In the genomic region with DNA sequence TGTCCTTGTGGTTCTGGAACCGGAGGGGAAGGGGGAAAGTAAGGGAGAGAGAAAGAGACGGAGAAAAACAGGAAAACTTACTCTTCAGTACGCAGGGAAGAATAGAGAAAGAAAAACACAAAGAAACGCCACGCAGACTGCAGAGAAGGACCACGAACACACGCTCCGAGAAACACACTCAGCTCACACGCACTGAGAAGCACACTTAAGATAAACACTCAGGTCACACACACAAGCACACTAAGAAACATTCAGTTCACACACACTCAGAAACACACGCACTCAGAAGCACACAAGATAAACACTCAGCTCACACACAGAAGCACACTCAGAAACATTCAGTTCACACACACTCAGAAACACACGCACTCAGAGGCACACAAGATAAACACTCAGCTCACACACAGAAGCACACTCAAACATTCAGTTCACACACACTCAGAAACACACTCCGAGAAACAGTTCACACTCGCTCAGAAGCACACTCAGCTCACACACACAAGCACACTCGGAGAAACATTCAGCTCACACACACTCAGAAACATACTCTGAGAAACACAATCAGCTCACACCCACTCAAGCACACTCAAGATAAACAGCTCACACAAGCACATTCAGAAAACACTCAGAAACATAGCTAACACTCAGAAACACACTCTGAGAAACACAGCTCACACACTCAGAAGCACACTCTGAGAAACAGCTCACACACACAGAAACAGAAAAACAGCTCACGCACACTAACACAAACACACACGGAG, we compare ENCODE assay signal across 9 cellular contexts. TPM values are rescaled to one million over a fixed set of nuclear protein-coding genes. Genes with fewer than 3 reads are reported as not detected.
DNase-seq lines count a peak whose midpoint lies in the region; ATAC-seq and TF ChIP-seq lines count a peak whose summit lies in the region.
"Had no signal": no experiment of that assay in that cellular context is flagged by ENCODE, and none has a peak within 500 bp of the region (broad histone marks: within the 10 kb centered on the region; RNA-seq: fewer than 3 reads in every experiment).

No MANE protein-coding gene starts in this region.

- POLR2A ChIA-PET in Caco-2 (lab: Charles Lee) = interaction anchor here (0.7 to 1.8 kb wide), 2 partner anchors 8 to 15 kb away, joined by 3 to 4 read pairs; no protein-coding TSS in a partner anchor
- POLR2A ChIA-PET in RWPE1 (lab: Yijun Ruan, JAX; ENCODE audit: low non-redundant PET) = no interaction called here

- H3K4me1 ChIP-seq in Caco-2 = peaks cover 23% of the 10 kb centered on the region
- no peaks in the 10 kb centered on the region for H3K4me1 ChIP-seq in foreskin keratinocyte
- H3K4me1 ChIP-seq in prostate gland (replicated peaks) = peaks cover 7% of the 10 kb centered on the region

- TF ChIP-seq POLR2A in prostate gland (IDR thresholded peaks at IDR 0.05) = no peak

- H3K9me3 Mint-ChIP-seq in Caco-2 (ENCODE audit: unreplicated experiment) = no peaks in the 10 kb centered on the region

- H3K36me3 Mint-ChIP-seq in Caco-2 (ENCODE audit: insufficient read depth, unreplicated experiment) = peaks cover 24% of the 10 kb centered on the region

- intact Hi-C loops in Caco-2 (cut with micrococcal nuclease; ENCODE audit: unreplicated experiment) = loop anchor here (2.0 to 5.0 kb wide), 3 partner anchors 14 to 146 kb away; partner anchors contain the start of gene MYO1D
- intact Hi-C loops in prostate gland (cut with DNase I) = no loop called here

- H3K4me1 Mint-ChIP-seq in Caco-2 (ENCODE audit: low read depth, unreplicated experiment) = no peaks in the 10 kb centered on the region

- no peaks in the 10 kb centered on the region for H3K27me3 ChIP-seq in Caco-2 (replicated peaks; ENCODE audit: control insufficient read depth, insufficient read depth, low read length)
- H3K27me3 ChIP-seq in foreskin keratinocyte = no peaks in the 10 kb centered on the region
- H3K27me3 ChIP-seq in prostate gland (replicated peaks; ENCODE audit: insufficient read depth) = no peaks in the 10 kb centered on the region

- H3K27ac ChIP-seq in SK-N-MC (peak overlapping the region; percentile 82), foreskin keratinocyte (peak overlapping the region; percentile 68), prostate gland (peak overlapping the region; percentile 85 to 91), RWPE1 (no peak overlapping the region)

- CTCF ChIA-PET in Caco-2 (lab: Charles Lee) (interaction anchor here (0.9 to 2.5 kb wide), 2 partner anchors 19 to 94 kb away, joined by 3 to 8 read pairs; no protein-coding TSS in a partner anchor), RWPE1 (lab: Yijun Ruan, JAX) (interaction anchor here (0.6 to 1.1 kb wide), 2 partner anchors 9 to 251 kb away, joined by 3 to 5 read pairs; no protein-coding TSS in a partner anchor)

- no peak for DNase-seq in Caco-2
- DNase-seq in SK-N-MC (ENCODE audit: low read depth, low spot score) = no peak
- DNase-seq in foreskin keratinocyte = peak in 1 of 2 donors; percentile 15
- no peak for DNase-seq in prostate gland (ENCODE audit: low spot score)
- no peak for DNase-seq in central memory CD4-positive, alpha-beta T cell
- no peak for DNase-seq in RWPE1 (ENCODE audit: low spot score)
- DNase-seq in foreskin melanocyte = no peak
- no peak for DNase-seq in NCI-H1436 treated with DMSO at 0.1 percent for 48 hours (lab: John Stamatoyannopoulos, UW)
- DNase-seq: NCI-H2081 treated with DMSO at 0.1 percent for 48 hours had no signal

- H3K27me3 Mint-ChIP-seq in Caco-2 (ENCODE audit: insufficient read depth, unreplicated experiment) = no peaks in the 10 kb centered on the region

- no peak overlapping the region for H3K27ac Mint-ChIP-seq in Caco-2 (ENCODE audit: unreplicated experiment)

- ATAC-seq in foreskin keratinocyte = no peak

- TSS peak; percentile 83 for BruUV-seq in Caco-2 (replicated peaks; lab: Mats Ljungman, UMichigan)

- H3K4me3 Mint-ChIP-seq in Caco-2 (ENCODE audit: unreplicated experiment) = no peak overlapping the region

- H3K4me3 ChIP-seq in Caco-2 (ENCODE audit: low read depth, low read length) = peak overlapping the region; percentile 77
- H3K4me3 ChIP-seq in SK-N-MC = peak overlapping the region; percentile 93
- peak overlapping the region; percentile 75 to 77 for H3K4me3 ChIP-seq in prostate gland

- TF ChIP-seq CTCF in Caco-2 (IDR thresholded peaks at IDR 0.05; ENCODE audit: insufficient read depth in 1 of 2, low read depth in 1 of 2, low read length in 1 of 2, severe bottlenecking in 1 of 2, unreplicated experiment in 1 of 2) (no peak), foreskin keratinocyte (conservative IDR thresholded peaks at IDR 0.05) (no peak), prostate gland (IDR thresholded peaks at IDR 0.05) (no peak), RWPE1 (conservative IDR thresholded peaks at IDR 0.05; ENCODE audit: low read depth) (no peak)

- WGBS in prostate gland = 6% methylated on average over 16 of the region's 16 CpGs

- peaks cover under 1% of the 10 kb centered on the region; the same call in 1 of the 2 replicates for H3K36me3 ChIP-seq in Caco-2 (ENCODE audit: control insufficient read depth, insufficient read depth, low read length)
- H3K36me3 ChIP-seq in SK-N-MC (ENCODE audit: insufficient read depth, low read length) = peaks cover 24% of the 10 kb centered on the region
- H3K36me3 ChIP-seq in prostate gland = no peaks in the 10 kb centered on the region

- H3K9ac ChIP-seq in SK-N-MC (ENCODE audit: insufficient read length) = peak overlapping the region; percentile 96

- H3K9me3 ChIP-seq in Caco-2 = no peaks in the 10 kb centered on the region
- H3K9me3 ChIP-seq in SK-N-MC (ENCODE audit: low read depth, low read length) = no peaks in the 10 kb centered on the region
- H3K9me3 ChIP-seq in prostate gland = no peaks in the 10 kb centered on the region

RNA-seq across cellular contexts. Expression of gene TMEM98, which starts 0.8 kb away (rescaled TPM):
- total RNA-seq in Caco-2 (2022) (189 and 229 TPM in 2 replicates), foreskin keratinocyte (46.6 and 53.7 TPM in 2 replicates), prostate gland (100 to 1,000 TPM in 1 of 2 donors, 10 to 100 TPM in 1; 98.3 to 206 TPM)
- polyA plus RNA-seq in foreskin keratinocyte = 70.5 and 71.3 TPM in 2 replicates

RNA-seq across cellular contexts. Expression of gene MYO1D, which starts 51.8 kb away (rescaled TPM):
- 193 and 206 TPM in 2 replicates for total RNA-seq in Caco-2 (2022)
- 61.6 and 62.2 TPM in 2 replicates for total RNA-seq in foreskin keratinocyte
- polyA plus RNA-seq in foreskin keratinocyte = 24.3 and 29.5 TPM in 2 replicates
- 10 to 100 TPM; 44.2 to 45.2 TPM for total RNA-seq in prostate gland
